9 cellular contexts compared by ENCODE assay signal in the genomic region with DNA sequence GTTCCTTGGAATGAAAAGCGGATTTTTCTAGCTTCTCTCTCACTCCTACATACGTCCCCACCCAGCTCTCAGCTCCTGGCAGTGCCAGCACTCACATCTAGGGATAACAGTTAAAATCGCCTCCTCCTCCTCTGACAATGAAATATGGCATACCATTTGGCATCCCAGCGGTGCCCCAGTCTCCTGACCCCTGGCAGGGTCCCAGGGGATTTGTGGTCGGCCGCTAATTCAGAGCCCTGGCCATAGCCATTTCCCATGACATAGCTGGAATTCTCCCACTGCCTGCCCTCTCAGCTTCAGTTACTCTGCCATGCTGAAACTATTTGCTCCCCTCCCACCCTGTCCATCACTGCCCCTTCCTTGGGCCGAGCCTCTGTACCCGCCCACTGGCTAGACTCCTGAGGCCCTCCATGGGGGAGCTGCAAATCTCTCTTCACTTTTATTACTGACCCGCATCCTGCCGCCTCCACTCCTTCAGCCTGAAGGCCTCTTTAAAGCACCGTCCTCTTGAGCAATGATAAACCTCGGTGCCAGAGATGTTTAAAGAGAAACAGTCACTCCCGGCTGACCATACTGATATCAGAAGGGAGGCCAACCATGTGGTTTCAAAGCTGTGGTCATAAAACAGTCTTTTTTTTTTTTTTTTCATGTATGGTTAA.
DNase-seq lines count a peak whose midpoint lies in the region; ATAC-seq, FAIRE-seq and TF ChIP-seq lines count a peak whose summit lies in the region.
"Had no signal": no experiment of that assay in that cellular context is flagged by ENCODE, and none has a peak within 500 bp of the region (broad histone marks: within the 10 kb centered on the region; RNA-seq: fewer than 3 reads in every experiment).

No MANE protein-coding gene starts in this region.

- FAIRE-seq in H1 (lab: Jason Lieb, UNC) (no peak), urothelium cell line (lab: Jason Lieb, UNC) (no peak)

- H2AFZ ChIP-seq in H1 (ENCODE audit: low read length), result no peak overlapping the region

- H3K23ac ChIP-seq in H1 (ENCODE audit: insufficient read length), result no peak overlapping the region
- H3K23ac ChIP-seq in mesendoderm (ENCODE audit: low read length), result no peak overlapping the region

- no peaks in the 10 kb centered on the region for H3K27me3 ChIP-seq in H1 (replicated peaks in 1 of 4; ENCODE audit: control insufficient read depth in 3 of 4, extremely low read depth in 1 of 4, insufficient read depth in 3 of 4, low read length in 3 of 4)
- H3K27me3 ChIP-seq in mesendoderm (ENCODE audit: insufficient read depth, low read length, poor library complexity), result no peaks in the 10 kb centered on the region

- no peak overlapping the region for H3K56ac ChIP-seq in H1 (replicated peaks; ENCODE audit: insufficient read length, low read depth, low read length)
- H3K56ac ChIP-seq in mesendoderm (ENCODE audit: low read length), result no peak overlapping the region

- H2BK12ac ChIP-seq in H1 (ENCODE audit: low read depth, low read length), result no peak overlapping the region

- no peak overlapping the region for H4K8ac ChIP-seq in H1 (ENCODE audit: extremely low read depth, insufficient read depth, low read length)
- no peak overlapping the region for H4K8ac ChIP-seq in mesendoderm (ENCODE audit: low read depth, low read length)

- H4K20me1 ChIP-seq in H1 (replicated peaks in 1 of 2; ENCODE audit: control insufficient read depth in 1 of 2, insufficient read depth in 2 of 2, low read length in 2 of 2), result no peaks in the 10 kb centered on the region

- H2BK5ac ChIP-seq in H1 (ENCODE audit: low read depth, low read length), result no peak overlapping the region
- no peak overlapping the region for H2BK5ac ChIP-seq in mesendoderm (ENCODE audit: low read length)

- H3K4ac ChIP-seq in H1 (replicated peaks; ENCODE audit: insufficient read length, low read depth, low read length) (no peak overlapping the region), mesendoderm (ENCODE audit: low read depth, low read length) (no peak overlapping the region)

- H3K14ac ChIP-seq in H1 (ENCODE audit: insufficient read length), result no peak overlapping the region

- no peak overlapping the region for H3K27ac ChIP-seq in H1 (ENCODE audit: low read depth, low read length)
- H3K27ac ChIP-seq in mesendoderm (ENCODE audit: low read depth, low read length), result no peak overlapping the region

- DNase-seq in M059J (ENCODE audit: low read depth) (peak; percentile 97), H1 (ENCODE audit: low read depth in 1 of 2, low spot score in 2 of 2) (no peak), mesendoderm (peak; percentile 71), urothelium cell line (ENCODE audit: low spot score) (peak; percentile 89), NCI-H2196 treated with DMSO at 0.1 percent for 48 hours (lab: John Stamatoyannopoulos, UW; ENCODE audit: unreplicated experiment) (no peak), NCI-H1048 (lab: John Stamatoyannopoulos, UW) (no peak)
- no peak for DNase-seq in stimulated activated CD4-positive, alpha-beta T cell treated with anti-CD3 and anti-CD28 coated beads, Interleukin-2, amount 100 ng/mL, for 24 hours
- DNase-seq: activated CD4-positive, alpha-beta T cell treated with anti-CD3 and anti-CD28 coated beads for 36 hours had no signal

- H3K18ac ChIP-seq in H1 (ENCODE audit: extremely low read depth, low read length) (no peak overlapping the region), mesendoderm (ENCODE audit: low read length) (no peak overlapping the region)

- H3K4me3 ChIP-seq in H1 (ENCODE audit: extremely low read depth in 1 of 4, insufficient read depth in 2 of 4, low read depth in 3 of 4, low read length in 4 of 4), result no peak overlapping the region
- H3K4me3 ChIP-seq in mesendoderm (ENCODE audit: low read length), result no peak overlapping the region

- no peaks in the 10 kb centered on the region for H3K79me1 ChIP-seq in H1 (ENCODE audit: low read depth, low read length)
- no peaks in the 10 kb centered on the region for H3K79me1 ChIP-seq in mesendoderm (ENCODE audit: low read length)

- no peak for TF ChIP-seq CTCF in H1 (IDR thresholded peaks at IDR 0.05; ENCODE audit: control extremely low read depth in 1 of 3, insufficient read depth in 1 of 3, low read depth in 1 of 3, low read length in 3 of 3)

- no peak overlapping the region for H2AK5ac ChIP-seq in H1 (ENCODE audit: low read depth, low read length)
- H2AK5ac ChIP-seq in mesendoderm (ENCODE audit: low read length), result no peak overlapping the region

- no peak overlapping the region for H2BK20ac ChIP-seq in H1 (ENCODE audit: low read length)

- H3K36me3 ChIP-seq in H1 (ENCODE audit: control insufficient read depth in 2 of 4, insufficient read depth in 4 of 4, low read length in 3 of 4) (no peaks in the 10 kb centered on the region), mesendoderm (ENCODE audit: control insufficient read depth, insufficient read depth, low read length) (no peaks in the 10 kb centered on the region)

- no peak overlapping the region for H3K9ac ChIP-seq in H1 (replicated peaks in 1 of 4; ENCODE audit: extremely low read depth in 1 of 4, low read depth in 3 of 4, low read length in 3 of 4)
- H3K9ac ChIP-seq in mesendoderm (ENCODE audit: low read length), result no peak overlapping the region

- no peak for TF ChIP-seq EP300 in H1 (IDR thresholded peaks at IDR 0.05; ENCODE audit: borderline replicate concordance in 1 of 2, low read depth in 2 of 2, low read length in 2 of 2)

- H3K23me2 ChIP-seq in H1 (ENCODE audit: low read depth, low read length), result no peaks in the 10 kb centered on the region

- H3K4me2 ChIP-seq in H1 (ENCODE audit: insufficient read depth in 1 of 2, low read depth in 2 of 2, low read length in 2 of 2), result no peak overlapping the region
- H3K4me2 ChIP-seq in mesendoderm (ENCODE audit: low read length), result no peak overlapping the region

- no peak overlapping the region for H4K91ac ChIP-seq in H1 (replicated peaks; ENCODE audit: insufficient read length, low read length)

- H2BK120ac ChIP-seq in H1 (replicated peaks; ENCODE audit: low read depth, low read length), result no peak overlapping the region
- H2BK120ac ChIP-seq in mesendoderm (ENCODE audit: low read depth, low read length), result no peak overlapping the region

- CTCF ChIA-PET in H1 (lab: Charles Lee; ENCODE audit: partially characterized antibody), result interaction anchor here (0.6 to 3.3 kb wide), 24 partner anchors 9 to 174 kb away, joined by 3 to 36 read pairs (median 3); partner anchors contain the start of gene SLIT3

- H3K79me2 ChIP-seq in H1 (ENCODE audit: control insufficient read depth in 1 of 2, insufficient read depth in 2 of 2, low read length in 2 of 2) (no peaks in the 10 kb centered on the region), mesendoderm (ENCODE audit: control insufficient read depth, insufficient read depth, low read length) (no peaks in the 10 kb centered on the region)

- 83% methylated on average over 13 of the region's 13 CpGs; no CpG with 5 or more reads in 1 of the 2 experiments for WGBS in H1 (ENCODE audit: extremely low coverage in 1 of 2, insufficient coverage in 1 of 2, insufficient read length in 1 of 2, insufficient replicate concordance in 2 of 2, low coverage in 1 of 2, low lambda C conversion rate in 2 of 2, missing lambda C conversion rate in 1 of 2), 2 experiments
- WGBS in mesendoderm (ENCODE audit: extremely low coverage, insufficient coverage, low lambda C conversion rate), result no CpG with 5 or more reads among the region's 13 CpGs

- no peak for TF ChIP-seq RAD21 in H1 (IDR thresholded peaks at IDR 0.05 in 1 of 2, conservative IDR thresholded peaks at IDR 0.05 in 1 of 2; ENCODE audit: low read depth in 2 of 2, low read length in 2 of 2)

- no peak for TF ChIP-seq POLR2A in H1 (IDR thresholded peaks at IDR 0.05; ENCODE audit: control extremely low read depth in 1 of 2, low read depth in 2 of 2, low read length in 2 of 2)

- H2BK15ac ChIP-seq in H1 (ENCODE audit: low read length) (no peak overlapping the region), mesendoderm (replicated peaks; ENCODE audit: low read depth) (no peak overlapping the region)

- no peak overlapping the region for H4K5ac ChIP-seq in H1 (ENCODE audit: insufficient read length, low read depth, low read length)
- no peak overlapping the region for H4K5ac ChIP-seq in mesendoderm (ENCODE audit: low read length)

- no peak for ATAC-seq in HG03342 (IDR thresholded peaks at IDR 0.05; ENCODE audit: unreplicated experiment)
- ATAC-seq: activated CD4-positive, alpha-beta T cell treated with anti-CD3 and anti-CD28 coated beads for 36 hours had no signal

- no peaks in the 10 kb centered on the region; a peak in 1 of 4 replicates for H3K9me3 ChIP-seq in H1 (ENCODE audit: insufficient read depth in 2 of 2, low read depth in 1 of 2, low read length in 1 of 2)

- POLR2A ChIA-PET in H1 (lab: Charles Lee; ENCODE audit: partially characterized antibody), result no interaction called here

- peaks cover 0 to 10% (median 3%) of the 10 kb centered on the region in 4 experiments; a peak in 4 of 7 replicates for H3K4me1 ChIP-seq in H1 (replicated peaks in 1 of 4; ENCODE audit: control insufficient read depth in 3 of 4, insufficient read depth in 4 of 4, low read length in 3 of 4)
- H3K4me1 ChIP-seq in mesendoderm (ENCODE audit: control insufficient read depth, low read depth, low read length), result no peaks in the 10 kb centered on the region

TF ChIP-seq in H1, 55 proteins besides CTCF, POLR2A, EP300 and RAD21:
- TF ChIP-seq HDAC2 (IDR thresholded peaks at IDR 0.05; ENCODE audit: borderline replicate concordance in 1 of 2, low read depth in 2 of 2, low read length in 2 of 2) (no peak), TEAD4 (IDR thresholded peaks at IDR 0.05; ENCODE audit: low read depth, low read length) (0 out of 2 replicates have a peak, but pooled peaks have one; percentile 39)
TF ChIP-seq in H1: peak in this region for 1.

Comparison
In these comparisons a context has a peak if more than half of its experiments do, and no peak if none do; other contexts are left out.
1. DNase-seq: peak in M059J (single experiment), mesendoderm (single experiment) and urothelium cell line (single experiment); none in H1 (0 of 2), stimulated activated CD4-positive, alpha-beta T cell treated with anti-CD3 and anti-CD28 coated beads, Interleukin-2, amount 100 ng/mL, for 24 hours (0 of 2), NCI-H2196 treated with DMSO at 0.1 percent for 48 hours (single experiment) and NCI-H1048 (single experiment).